Comparison of ENCODE assay signal across 20 cellular contexts in genomic region chr16:78461087-78461486, GRCh38.
"Had no signal": no experiment of that assay in that cellular context is flagged by ENCODE, and none has a peak within 500 bp of the region (broad histone marks: within the 10 kb centered on the region; RNA-seq: fewer than 3 reads in every experiment).

No MANE protein-coding gene starts in this region.

- ATAC-seq: activated naive CD4-positive, alpha-beta T cell treated with anti-CD3 and anti-CD28 coated beads, Interleukin-2, amount 50 U/mL, for 72 hours; body of pancreas; psoas muscle; stimulated activated naive B cell treated with anti-CD40 and anti-IgM and Interleukin-4, amounts not matched to agents 10 μg/mL and 1 μg/mL and 100 μg/mL, for 72 hours; upper lobe of right lung had no signal

- H3K27me3 ChIP-seq: body of pancreas, spleen, upper lobe of right lung had no signal

- H3K4me1 ChIP-seq: body of pancreas, psoas muscle, spleen, upper lobe of right lung had no signal

- H3K36me3 ChIP-seq: left ventricle myocardium inferior, spleen, upper lobe of right lung had no signal

- DNase-seq: activated B cell treated with CpG ODN at 0.5 μM for 24 hours; activated CD4-positive, alpha-beta T cell treated with anti-CD3 and anti-CD28 coated beads, Interleukin-2, amount 50 U/mL, for 1 hour; activated effector memory CD4-positive, alpha-beta T cell treated with anti-CD3 and anti-CD28 coated beads, Interleukin-2, amount 50 U/mL, for 16 hours; amniotic stem cell; body of pancreas; dermis blood vessel endothelial cell; endodermal cell; erythroblast; left ventricle myocardium inferior; naive B cell; occipital lobe; psoas muscle; spleen; stimulated activated CD4-positive, alpha-beta T cell treated with anti-CD3 and anti-CD28 coated beads, Interleukin-1b, Interleukin-23, amount 100 ng/mL, for 48 hours; stimulated activated naive B cell treated with anti-CD40 and anti-IgM and Interleukin-4, amounts not matched to agents 10 μg/mL and 1 μg/mL and 100 μg/mL, for 72 hours; T-helper 2 cell; upper lobe of right lung had no signal

- FAIRE-seq: keratinocyte, TTC549 had no signal

- H3K27ac ChIP-seq: body of pancreas, left ventricle myocardium inferior, psoas muscle, spleen, upper lobe of right lung had no signal

- H3K9me3 ChIP-seq: body of pancreas, left ventricle myocardium inferior, psoas muscle, upper lobe of right lung had no signal

- H3K4me3 ChIP-seq: body of pancreas, left ventricle myocardium inferior, psoas muscle, spleen, upper lobe of right lung had no signal
